10 cellular contexts compared by ENCODE assay signal in genomic region chr5:74240783-74241750, GRCh38.
DNase-seq lines count a peak whose midpoint lies in the region; TF ChIP-seq lines count a peak whose summit lies in the region.
"Had no signal": no experiment of that assay in that cellular context is flagged by ENCODE, and none has a peak within 500 bp of the region (broad histone marks: within the 10 kb centered on the region; RNA-seq: fewer than 3 reads in every experiment).

No MANE protein-coding gene starts in this region.

- H3K79me2 ChIP-seq in GM23248 (ENCODE audit: insufficient read depth) = no peaks in the 10 kb centered on the region

- H3K27me3 Mint-ChIP-seq in activated naive CD4-positive, alpha-beta T cell treated with anti-CD3 and anti-CD28 coated beads for 36 hours (ENCODE audit: low read depth) = peaks cover 5% of the 10 kb centered on the region

- WGBS in GM23248 (ENCODE audit: low coverage in 1 of 2, low lambda C conversion rate in 2 of 2, missing lambda C conversion rate in 2 of 2), 2 experiments = 60% methylated on average over 5 of the region's 5 CpGs

- no peak overlapping the region for H2AFZ ChIP-seq in GM23248

- no peak for TF ChIP-seq CTCF in BE2C (IDR thresholded peaks at IDR 0.05; ENCODE audit: low read depth, low read length)

- no peaks in the 10 kb centered on the region for H3K9me2 ChIP-seq in GM23248 (ENCODE audit: insufficient read depth)

- H3K4me3 ChIP-seq in GM23248 = no peak overlapping the region
- H3K4me3 ChIP-seq in BE2C (ENCODE audit: low read depth, low read length) = no peak overlapping the region

- CTCF ChIA-PET in activated naive CD4-positive, alpha-beta T cell treated with anti-CD3 and anti-CD28 coated beads for 36 hours (lab: Charles Lee) = no interaction called here

- H3K4me3 Mint-ChIP-seq in activated naive CD4-positive, alpha-beta T cell treated with anti-CD3 and anti-CD28 coated beads for 36 hours = no peak overlapping the region
- H3K4me3 Mint-ChIP-seq: T-helper 2 cell treated with Interferon-gamma antibody and Interleukin-4, amounts not matched to agents 5 μg/mL and 100 μg/mL, for 36 hours had no signal

- intact Hi-C loops in activated naive CD4-positive, alpha-beta T cell treated with anti-CD3 and anti-CD28 coated beads for 36 hours (cut with micrococcal nuclease) = no loop called here

- H4K20me1 ChIP-seq in GM23248 (ENCODE audit: insufficient read depth) = no peaks in the 10 kb centered on the region

- H3K27ac Mint-ChIP-seq in activated naive CD4-positive, alpha-beta T cell treated with anti-CD3 and anti-CD28 coated beads for 36 hours = no peak overlapping the region
- H3K27ac Mint-ChIP-seq: T-helper 2 cell treated with Interferon-gamma antibody and Interleukin-4, amounts not matched to agents 5 μg/mL and 100 μg/mL, for 36 hours had no signal

- H3K4me1 ChIP-seq in GM23248 (ENCODE audit: insufficient read depth) = peaks cover 15% of the 10 kb centered on the region
- H3K4me1 ChIP-seq in BE2C = no peaks in the 10 kb centered on the region

- H3K9me3 ChIP-seq in GM23248 (ENCODE audit: low read depth) (no peaks in the 10 kb centered on the region), BE2C (no peaks in the 10 kb centered on the region)

- no peak overlapping the region for H3K9ac ChIP-seq in GM23248

- no peak overlapping the region for H3K4me2 ChIP-seq in GM23248 (ENCODE audit: unreplicated experiment)

- DNase-seq in GM23248 = peak; percentile 40
- peak; percentile 41 for DNase-seq in NCI-H226
- DNase-seq in T47D (ENCODE audit: low read depth in 1 of 2, low spot score in 1 of 2) = peak; percentile 42 to 92
- peak; percentile 36 for DNase-seq in renal cortical epithelial cell (ENCODE audit: low read depth)
- no peak for DNase-seq in epidermal melanocyte (ENCODE audit: insufficient read length, low spot score)
- DNase-seq in activated naive CD4-positive, alpha-beta T cell treated with anti-CD3 and anti-CD28 coated beads for 36 hours = no peak
- DNase-seq in NAMALWA (ENCODE audit: low spot score) = no peak
- DNase-seq in BE2C = no peak
- DNase-seq: NCI-H510A treated with DMSO at 0.1 percent for 48 hours had no signal

- peaks cover 4% of the 10 kb centered on the region; the same call in 1 of the 2 replicates for H3F3A ChIP-seq in GM23248 (ENCODE audit: insufficient read depth)

- no peaks in the 10 kb centered on the region for H3K9me3 Mint-ChIP-seq in activated naive CD4-positive, alpha-beta T cell treated with anti-CD3 and anti-CD28 coated beads for 36 hours
- H3K9me3 Mint-ChIP-seq: T-helper 2 cell treated with Interferon-gamma antibody and Interleukin-4, amounts not matched to agents 5 μg/mL and 100 μg/mL, for 36 hours had no signal

- H3K36me3 ChIP-seq in GM23248 (ENCODE audit: low read depth) (no peaks in the 10 kb centered on the region), BE2C (no peaks in the 10 kb centered on the region)

- no peaks in the 10 kb centered on the region for H3K4me1 Mint-ChIP-seq in activated naive CD4-positive, alpha-beta T cell treated with anti-CD3 and anti-CD28 coated beads for 36 hours (ENCODE audit: low read depth)

- in situ Hi-C loops in GM23248 (cut with MboI) (no loop called here), T47D (cut with HindIII; ENCODE audit: low pct_unique_long_range_greater_than_20kb, low sequenced_read_pairs) (no loop called here)

- H3K27ac ChIP-seq in GM23248 = no peak overlapping the region

- no peaks in the 10 kb centered on the region for H3K36me3 Mint-ChIP-seq in activated naive CD4-positive, alpha-beta T cell treated with anti-CD3 and anti-CD28 coated beads for 36 hours (ENCODE audit: low read depth)

- H3K27me3 ChIP-seq in GM23248 (replicated peaks; ENCODE audit: insufficient read depth) = no peaks in the 10 kb centered on the region
- no peaks in the 10 kb centered on the region for H3K27me3 ChIP-seq in BE2C

Comparison
In these comparisons a context has a peak if more than half of its experiments do, and no peak if none do; other contexts are left out.
1. DNase-seq: peak in GM23248 (single experiment), NCI-H226 (single experiment), T47D (2 of 2) and renal cortical epithelial cell (single experiment); none in epidermal melanocyte (single experiment), activated naive CD4-positive, alpha-beta T cell treated with anti-CD3 and anti-CD28 coated beads for 36 hours (single experiment), NAMALWA (single experiment) and BE2C (single experiment).